ENCODE assay signal across 8 cellular contexts in the genomic region with DNA sequence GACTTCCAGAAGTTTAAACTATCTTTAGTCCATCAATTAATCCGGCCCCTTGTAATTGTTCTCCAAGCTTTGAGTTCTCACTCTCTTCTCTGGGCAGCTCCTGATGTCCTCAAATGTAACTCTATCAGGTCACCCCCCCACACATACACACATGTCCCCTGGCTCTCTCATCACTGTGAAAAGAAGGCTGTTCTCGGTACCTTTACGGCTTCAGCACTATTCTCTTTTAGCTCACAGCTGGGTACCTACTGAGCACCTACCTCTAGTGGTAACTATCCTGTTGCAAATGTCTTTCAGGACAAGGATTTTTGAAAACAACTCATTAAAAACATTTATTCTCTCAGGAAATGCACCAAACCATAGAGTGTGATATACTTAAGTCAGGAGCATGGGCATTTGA.
"Had no signal": no experiment of that assay in that cellular context is flagged by ENCODE, and none has a peak within 500 bp of the region (broad histone marks: within the 10 kb centered on the region; RNA-seq: fewer than 3 reads in every experiment).

No MANE protein-coding gene starts in this region.

- H3K27ac ChIP-seq: GM23248 had no signal

- H3K9ac ChIP-seq: GM23248 had no signal

- H3K9me3 Mint-ChIP-seq: H9, HFFc6 had no signal

- H3K4me1 ChIP-seq: HAP-1 had no signal

- ATAC-seq: HCT116 had no signal

- H3K27ac Mint-ChIP-seq: HFFc6 had no signal

- H3K4me3 Mint-ChIP-seq: H9, HFFc6 had no signal

- DNase-seq: GM23248, GOT3, H7, H9, HCEC 1CT, HFFc6 had no signal

- H2AFZ ChIP-seq: GM23248 had no signal

- H3K4me3 ChIP-seq: GM23248, HAP-1 had no signal

- H3K9me3 ChIP-seq: HAP-1 had no signal

- H3K36me3 ChIP-seq: HAP-1 had no signal
